Comparison of ENCODE assay signal across 1 cellular context in the genomic region with DNA sequence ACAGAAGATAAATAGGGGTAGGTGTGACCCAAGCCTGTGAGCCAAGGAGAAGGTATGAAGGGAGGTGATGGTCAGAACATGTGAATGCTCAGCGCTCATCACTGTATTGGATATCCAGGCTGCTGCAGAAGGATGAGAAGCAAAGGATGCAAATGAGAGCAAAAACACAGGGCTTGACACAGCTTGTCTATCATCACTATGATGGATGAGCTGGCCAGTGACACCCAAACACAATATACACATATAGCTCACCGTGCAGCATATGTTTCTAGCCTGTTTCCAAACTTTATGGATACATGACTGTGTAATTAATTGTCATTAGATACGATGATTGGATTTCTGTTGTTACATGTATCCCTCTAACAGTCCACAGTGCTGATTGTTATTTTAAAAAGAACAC.
TF ChIP-seq lines count a peak whose summit lies in the region.

No MANE protein-coding gene starts in this region.

TF ChIP-seq in IMR-90, 13 proteins besides CTCF, POLR2A, EP300 and RAD21:
- TF ChIP-seq RCOR1 (IDR thresholded peaks at IDR 0.05; ENCODE audit: insufficient replicate concordance, low read length) (no peak), RFX5 (IDR thresholded peaks at IDR 0.05; ENCODE audit: low read depth, low read length) (no peak), MXI1 (IDR thresholded peaks at IDR 0.05; ENCODE audit: borderline replicate concordance, low read depth, low read length) (no peak), MAZ (IDR thresholded peaks at IDR 0.05; ENCODE audit: borderline replicate concordance, low read depth, low read length) (no peak), FOS (IDR thresholded peaks at IDR 0.05; ENCODE audit: low read depth, low read length) (no peak)
TF ChIP-seq in IMR-90: peak in this region for 0.
